Comparison of ENCODE assay signal across 1 cellular context in genomic region chr1:237152506-237153335, GRCh38.
TF ChIP-seq lines count a peak whose summit lies in the region.

No MANE protein-coding gene starts in this region.

TF ChIP-seq in HEK293, 187 proteins besides CTCF, POLR2A, EP300 and RAD21 (continued from another document):
- peak; percentile 47 for TF ChIP-seq PRDM10 (tag by site-specific recombination; IDR thresholded peaks at IDR 0.05)
- no peak for TF ChIP-seq PBX3 (CRISPR knock-in tag; IDR thresholded peaks at IDR 0.05)
- TF ChIP-seq ZNF701 (tag by site-specific recombination; IDR thresholded peaks at IDR 0.05) = no peak
- TF ChIP-seq ZNF621 (tag by site-specific recombination; IDR thresholded peaks at IDR 0.05) = no peak
- TF ChIP-seq ZNF433 (tag by site-specific recombination; IDR thresholded peaks at IDR 0.05; ENCODE audit: low read depth) = no peak
- no peak for TF ChIP-seq SETDB1 (IDR thresholded peaks at IDR 0.05; ENCODE audit: insufficient read length, low read length)
- no peak for TF ChIP-seq ZBTB6 (tag by site-specific recombination; IDR thresholded peaks at IDR 0.05)
- TF ChIP-seq IKZF3 (tag by site-specific recombination; IDR thresholded peaks at IDR 0.05) = 0 out of 2 replicates have a peak, but pooled peaks have one; percentile 34
- TF ChIP-seq ZBTB20 (tag by site-specific recombination; IDR thresholded peaks at IDR 0.05) = peak; percentile 37
- 0 out of 2 replicates have a peak, but pooled peaks have one; percentile 62 for TF ChIP-seq ZNF791 (tag by site-specific recombination; IDR thresholded peaks at IDR 0.05)
- no peak for TF ChIP-seq BCL11B (tag by site-specific recombination; IDR thresholded peaks at IDR 0.05; ENCODE audit: low read depth)
- no peak for TF ChIP-seq ZNF19 (tag by site-specific recombination; IDR thresholded peaks at IDR 0.05; ENCODE audit: low read depth)
- no peak for TF ChIP-seq ZNF10 (tag by site-specific recombination; IDR thresholded peaks at IDR 0.05)
- no peak for TF ChIP-seq ZNF521 (tag by site-specific recombination; IDR thresholded peaks at IDR 0.05)
- peak; percentile 33; the same call in 1 of the 2 replicates for TF ChIP-seq ZBTB44 (tag by site-specific recombination; IDR thresholded peaks at IDR 0.05)
- no peak for TF ChIP-seq HOXC10 (CRISPR knock-in tag; IDR thresholded peaks at IDR 0.05)
- 0 out of 2 replicates have a peak, but pooled peaks have one; percentile 32 for TF ChIP-seq KLF8 (tag by site-specific recombination; IDR thresholded peaks at IDR 0.05)
- TF ChIP-seq ZSCAN18 (tag by site-specific recombination; IDR thresholded peaks at IDR 0.05) = no peak
- no peak for TF ChIP-seq ZNF211 (tag by site-specific recombination; IDR thresholded peaks at IDR 0.05; ENCODE audit: low read depth)
- TF ChIP-seq ZEB2 (tag by site-specific recombination; IDR thresholded peaks at IDR 0.05) = peak; percentile 86
